12 cellular contexts compared by ENCODE assay signal in the genomic region with DNA sequence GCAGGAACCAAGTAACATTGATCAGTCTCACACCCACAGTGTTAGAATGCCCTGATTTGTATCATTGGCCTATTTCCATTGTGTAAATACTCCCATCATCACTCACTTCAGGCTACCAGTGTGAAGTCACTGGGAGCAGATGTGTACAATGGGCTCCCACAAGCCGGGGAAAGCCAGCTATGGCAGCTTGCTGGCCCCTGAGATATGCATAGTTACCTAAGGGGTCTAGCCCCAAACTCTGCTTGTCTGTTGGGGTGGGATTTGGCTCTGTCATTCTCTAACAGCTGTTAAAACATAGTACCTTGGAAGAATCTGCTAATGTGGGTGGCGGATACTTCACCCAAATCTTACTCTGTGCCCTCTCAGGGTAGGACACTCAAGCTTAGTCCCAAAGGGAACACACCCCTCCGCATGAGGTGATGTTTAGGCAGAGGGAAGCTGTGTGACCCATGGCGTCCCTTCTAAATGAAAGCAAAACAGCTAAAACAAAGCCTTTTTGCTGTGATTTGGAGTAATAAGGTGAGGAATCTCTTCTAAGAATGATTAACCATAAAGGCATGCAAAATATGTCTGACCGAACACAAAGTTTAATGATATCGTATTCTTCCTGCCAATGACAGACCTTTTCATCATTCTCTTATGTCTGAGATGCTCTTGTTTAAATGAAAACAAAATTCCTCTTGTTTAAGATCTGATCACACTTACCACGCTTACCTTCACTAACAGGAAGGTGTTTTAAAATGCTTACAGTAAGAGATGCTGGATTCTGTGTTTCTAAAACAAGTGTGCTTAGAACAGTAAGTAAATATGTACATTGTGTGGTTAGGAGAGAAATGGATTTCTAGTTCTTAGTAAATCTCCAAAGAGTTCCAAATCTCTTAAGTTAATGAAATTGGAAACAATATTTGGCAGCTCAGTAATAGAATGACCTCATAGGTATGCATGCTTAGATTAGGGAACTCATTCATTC. TPM values are rescaled to one million over a fixed set of nuclear protein-coding genes. Genes with fewer than 3 reads are reported as not detected.
DNase-seq lines count a peak whose midpoint lies in the region; ATAC-seq, FAIRE-seq and TF ChIP-seq lines count a peak whose summit lies in the region.
"Had no signal": no experiment of that assay in that cellular context is flagged by ENCODE, and none has a peak within 500 bp of the region (broad histone marks: within the 10 kb centered on the region; RNA-seq: fewer than 3 reads in every experiment).

No MANE protein-coding gene starts in this region.

- no peaks in the 10 kb centered on the region for H3K9me3 Mint-ChIP-seq in Calu3 (ENCODE audit: low read depth, unreplicated experiment)
- H3K9me3 Mint-ChIP-seq in CD4-positive, alpha-beta memory T cell = no peaks in the 10 kb centered on the region
- H3K9me3 Mint-ChIP-seq in activated T-helper 17 cell treated with anti-CD3 and anti-CD28 coated beads, Interleukin-2, amount 50 U/mL, for 72 hours = no peaks in the 10 kb centered on the region

- intact Hi-C loops in Calu3 (cut with micrococcal nuclease; ENCODE audit: unreplicated experiment) = no loop called here
- intact Hi-C loops in CD4-positive, alpha-beta memory T cell (cut with micrococcal nuclease) = no loop called here

- BruUV-seq in Calu3 (replicated peaks; lab: Mats Ljungman, UMichigan) = no TSS peak

- peak; percentile 13 for DNase-seq in Calu3
- peak; percentile 90 for DNase-seq in RCC 7860 (ENCODE audit: low spot score)
- peak; percentile 58 for DNase-seq in fibroblast of gingiva (ENCODE audit: low read depth)
- no peak for DNase-seq in osteoblast (ENCODE audit: insufficient read length, low spot score, missing footprints)
- DNase-seq in CD4-positive, alpha-beta memory T cell = no peak
- DNase-seq in activated CD8-positive, alpha-beta memory T cell treated with anti-CD3 and anti-CD28 coated beads for 24 hours = no peak
- DNase-seq: retina; stimulated activated naive CD4-positive, alpha-beta T cell treated with Interleukin-2 at 50 U/mL for 16 hours had no signal

- H3K79me2 ChIP-seq in osteoblast (ENCODE audit: insufficient read depth, low read length) = no peaks in the 10 kb centered on the region

- H3K27ac Mint-ChIP-seq in Calu3 (ENCODE audit: unreplicated experiment) = peak overlapping the region; percentile 38
- H3K27ac Mint-ChIP-seq in CD4-positive, alpha-beta memory T cell = no peak overlapping the region
- H3K27ac Mint-ChIP-seq in activated T-helper 17 cell treated with anti-CD3 and anti-CD28 coated beads, Interleukin-2, amount 50 U/mL, for 72 hours = no peak overlapping the region

- H3K36me3 Mint-ChIP-seq in Calu3 (ENCODE audit: insufficient read depth, unreplicated experiment) = no peaks in the 10 kb centered on the region
- no peaks in the 10 kb centered on the region for H3K36me3 Mint-ChIP-seq in CD4-positive, alpha-beta memory T cell
- no peaks in the 10 kb centered on the region for H3K36me3 Mint-ChIP-seq in activated T-helper 17 cell treated with anti-CD3 and anti-CD28 coated beads, Interleukin-2, amount 50 U/mL, for 72 hours (ENCODE audit: low read depth)

- H3K9me3 ChIP-seq in osteoblast (ENCODE audit: low read depth, low read length) = no peaks in the 10 kb centered on the region
- no peaks in the 10 kb centered on the region for H3K9me3 ChIP-seq in CD4-positive, alpha-beta memory T cell (ENCODE audit: control insufficient read depth in 1 of 2, low read length in 2 of 2)
- H3K9me3 ChIP-seq: gastroesophageal sphincter had no signal

- H3K27ac ChIP-seq in osteoblast (ENCODE audit: low read depth, low read length) = peak overlapping the region; percentile 94
- no peak overlapping the region for H3K27ac ChIP-seq in CD4-positive, alpha-beta memory T cell (ENCODE audit: low read depth, low read length)

- POLR2A ChIA-PET in CD4-positive, alpha-beta memory T cell (lab: Charles Lee; ENCODE audit: partially characterized antibody) = no interaction called here

- no peaks in the 10 kb centered on the region for H4K20me1 ChIP-seq in osteoblast (ENCODE audit: insufficient read depth, low read length)

- H3K27me3 Mint-ChIP-seq in Calu3 (ENCODE audit: unreplicated experiment) = no peaks in the 10 kb centered on the region
- H3K27me3 Mint-ChIP-seq in CD4-positive, alpha-beta memory T cell = peaks cover 0 to 1% of the 10 kb centered on the region in 2 donors
- H3K27me3 Mint-ChIP-seq in activated T-helper 17 cell treated with anti-CD3 and anti-CD28 coated beads, Interleukin-2, amount 50 U/mL, for 72 hours = peaks cover 7% of the 10 kb centered on the region

- CTCF ChIA-PET in Calu3 (lab: Charles Lee) = interaction anchor here (0.6 to 1.6 kb wide), 3 partner anchors 11 to 668 kb away, joined by 3 to 5 read pairs (median 3); no protein-coding TSS in a partner anchor
- CTCF ChIA-PET in CD4-positive, alpha-beta memory T cell (lab: Charles Lee; ENCODE audit: partially characterized antibody) = no interaction called here

- no peaks in the 10 kb centered on the region for H3K36me3 ChIP-seq in osteoblast (ENCODE audit: insufficient read depth, low read length)
- H3K36me3 ChIP-seq in CD4-positive, alpha-beta memory T cell (ENCODE audit: insufficient read depth, low read length) = no peaks in the 10 kb centered on the region
- H3K36me3 ChIP-seq: gastroesophageal sphincter had no signal

- peaks cover 34% of the 10 kb centered on the region for H3K4me1 ChIP-seq in osteoblast (ENCODE audit: insufficient read depth, low read length)
- no peaks in the 10 kb centered on the region for H3K4me1 ChIP-seq in CD4-positive, alpha-beta memory T cell (ENCODE audit: insufficient read depth, low read length)

- H3K4me1 Mint-ChIP-seq in Calu3 (ENCODE audit: low read depth, unreplicated experiment) = peaks cover 39% of the 10 kb centered on the region
- H3K4me1 Mint-ChIP-seq in CD4-positive, alpha-beta memory T cell = peaks cover 0 to 3% (median under 1%) of the 10 kb centered on the region in 4 donors
- peaks cover 9% of the 10 kb centered on the region for H3K4me1 Mint-ChIP-seq in activated T-helper 17 cell treated with anti-CD3 and anti-CD28 coated beads, Interleukin-2, amount 50 U/mL, for 72 hours

- no peak for ATAC-seq in GM18873 (IDR thresholded peaks at IDR 0.05; ENCODE audit: low FRiP score, unreplicated experiment)
- ATAC-seq in activated T-helper 17 cell treated with anti-CD3 and anti-CD28 coated beads, Interleukin-2, amount 50 U/mL, for 72 hours (replicated peaks) = no peak
- ATAC-seq: gastroesophageal sphincter had no signal

- FAIRE-seq in RCC 7860 (lab: Jason Lieb, UNC) = peak; percentile 88
- FAIRE-seq: G401.6 had no signal

- no peak for TF ChIP-seq CTCF in Calu3 (IDR thresholded peaks at IDR 0.05; ENCODE audit: unreplicated experiment)
- no peak for TF ChIP-seq CTCF in osteoblast (IDR thresholded peaks at IDR 0.05; ENCODE audit: extremely low read depth, low read depth, low read length)

- peak overlapping the region; percentile 53 for H2AFZ ChIP-seq in osteoblast (ENCODE audit: low read length)

- no peak overlapping the region for H3K4me3 Mint-ChIP-seq in Calu3 (ENCODE audit: low read depth, unreplicated experiment)
- H3K4me3 Mint-ChIP-seq in CD4-positive, alpha-beta memory T cell = no peak overlapping the region
- H3K4me3 Mint-ChIP-seq in activated T-helper 17 cell treated with anti-CD3 and anti-CD28 coated beads, Interleukin-2, amount 50 U/mL, for 72 hours = no peak overlapping the region

- no peaks in the 10 kb centered on the region for H3K27me3 ChIP-seq in osteoblast (ENCODE audit: insufficient read depth, low read length)
- H3K27me3 ChIP-seq in CD4-positive, alpha-beta memory T cell (ENCODE audit: insufficient read depth, low read length) = no peaks in the 10 kb centered on the region
- H3K27me3 ChIP-seq: gastroesophageal sphincter had no signal

- peak overlapping the region; percentile 84 for H3K4me2 ChIP-seq in osteoblast (ENCODE audit: insufficient read depth, low read length)

- H3K4me3 ChIP-seq in osteoblast (ENCODE audit: insufficient read depth, low read length) = peak overlapping the region; percentile 53
- H3K4me3 ChIP-seq in CD4-positive, alpha-beta memory T cell (ENCODE audit: low read length in 2 of 2) = no peak overlapping the region
- H3K4me3 ChIP-seq: gastroesophageal sphincter had no signal

RNA-seq across cellular contexts. Expression of a gene that starts 46.0 kb away (rescaled TPM):
- total RNA-seq in Calu3 (2022) = 15.0 and 18.2 TPM in 2 replicates
- 144 and 161 TPM in 2 replicates for total RNA-seq in osteoblast
- under 1 TPM; 0.50 to 0.52 TPM for total RNA-seq in CD4-positive, alpha-beta memory T cell
- not detected for polyA plus RNA-seq in CD4-positive, alpha-beta memory T cell
- 1 to 10 TPM; 5.5 to 8.3 TPM for total RNA-seq in activated T-helper 17 cell treated with anti-CD3 and anti-CD28 coated beads, Interleukin-2, amount 50 U/mL, for 72 hours

RNA-seq across cellular contexts. Expression of a gene that starts 51.7 kb away (rescaled TPM):
- 5.8 and 7.8 TPM in 2 replicates for total RNA-seq in Calu3 (2022)
- total RNA-seq in osteoblast = 7.1 and 8.0 TPM in 2 replicates
- 10 to 100 TPM; 15.0 to 15.4 TPM for total RNA-seq in CD4-positive, alpha-beta memory T cell
- polyA plus RNA-seq in CD4-positive, alpha-beta memory T cell = 10 to 100 TPM in 1 of 2 donors, 1 to 10 TPM in 1; 4.5 to 19.4 TPM
- total RNA-seq in activated T-helper 17 cell treated with anti-CD3 and anti-CD28 coated beads, Interleukin-2, amount 50 U/mL, for 72 hours = 10 to 100 TPM; 13.9 to 22.8 TPM

Comparison
In these comparisons a context has a peak if more than half of its experiments do, and no peak if none do; other contexts are left out.
1. DNase-seq: peak in Calu3 (single experiment), RCC 7860 (single experiment) and fibroblast of gingiva (single experiment); none in osteoblast (single experiment), CD4-positive, alpha-beta memory T cell (0 of 5) and activated CD8-positive, alpha-beta memory T cell treated with anti-CD3 and anti-CD28 coated beads for 24 hours (single experiment).
2. RNA of a gene that starts 46.0 kb away (total RNA-seq): 144 to 161 TPM in osteoblast, 15.0 to 18.2 TPM in Calu3 and 5.5 to 8.3 TPM in activated T-helper 17 cell treated with anti-CD3 and anti-CD28 coated beads, Interleukin-2, amount 50 U/mL, for 72 hours; 0.50 to 0.52 TPM in CD4-positive, alpha-beta memory T cell; every median in the first group is over 4 times any median in the second.